ENCODE assay signal across 4 cellular contexts in the genomic region with DNA sequence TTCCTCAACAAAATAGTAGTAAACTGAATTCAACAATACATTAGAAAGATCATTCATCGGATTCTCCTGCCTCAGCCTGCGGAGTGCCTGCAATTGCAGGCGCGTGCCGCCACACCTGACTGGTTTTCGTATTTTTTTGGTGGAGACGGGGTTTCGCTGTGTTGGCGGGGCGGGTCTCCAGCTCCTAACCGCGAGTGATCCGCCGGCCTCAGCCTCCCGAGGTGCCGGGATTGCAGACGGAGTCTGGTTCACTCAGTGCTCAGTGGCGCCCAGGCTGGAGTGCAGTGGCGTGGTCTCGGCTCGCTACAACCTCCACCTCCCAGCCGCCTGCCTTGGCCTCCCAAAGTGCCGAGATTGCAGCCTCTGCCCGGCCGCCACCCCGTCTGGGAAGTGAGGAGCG. TPM values are rescaled to one million over a fixed set of nuclear protein-coding genes. Genes with fewer than 3 reads are reported as not detected.
"Had no signal": no experiment of that assay in that cellular context is flagged by ENCODE, and none has a peak within 500 bp of the region (broad histone marks: within the 10 kb centered on the region; RNA-seq: fewer than 3 reads in every experiment).

No MANE protein-coding gene starts in this region.

RNA-seq across cellular contexts. Expression of a gene that starts 32.2 kb away (rescaled TPM):
- total RNA-seq: GM23248, H7, H9, HFFc6 had no signal
